Comparison of ENCODE assay signal across 8 cellular contexts in the genomic region with DNA sequence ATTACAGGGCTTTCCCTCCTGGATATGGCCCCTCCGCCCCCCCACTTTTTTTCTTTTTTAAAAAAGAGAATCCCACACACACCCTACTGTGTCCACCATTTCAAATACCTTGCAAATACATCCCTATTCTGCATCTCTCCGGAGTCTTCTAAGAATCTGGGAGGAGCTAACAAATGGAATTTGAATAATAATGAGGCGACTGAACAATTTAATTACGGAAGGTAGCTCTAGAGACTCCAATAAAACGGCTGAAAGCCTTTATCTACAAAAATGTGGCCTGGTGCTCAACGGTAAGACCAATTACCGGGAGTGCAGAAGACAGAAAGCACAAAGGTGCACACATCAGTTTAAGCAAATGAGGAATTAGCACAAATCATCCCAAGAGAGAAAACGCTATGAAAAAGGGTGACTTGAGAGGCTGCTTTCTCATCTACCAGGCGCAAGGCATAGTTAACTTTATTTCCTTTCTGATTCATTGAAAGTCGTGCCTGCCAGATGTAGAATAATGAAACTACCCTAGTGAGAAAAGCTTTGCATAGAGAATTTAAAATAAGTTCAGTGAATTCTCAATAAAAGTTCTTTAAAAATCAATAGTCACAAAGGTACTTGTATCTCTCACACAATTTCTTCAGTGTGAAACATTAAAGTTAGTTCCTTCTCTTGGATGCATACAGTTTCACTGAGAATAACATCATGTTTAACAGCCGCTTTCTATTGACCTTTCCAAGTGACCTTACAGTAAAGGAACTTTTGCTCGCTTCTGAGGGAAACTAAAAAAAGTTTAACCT. TPM values are rescaled to one million over a fixed set of nuclear protein-coding genes. Genes with fewer than 3 reads are reported as not detected.
DNase-seq lines count a peak whose midpoint lies in the region; ATAC-seq and TF ChIP-seq lines count a peak whose summit lies in the region.

No MANE protein-coding gene starts in this region.

- peaks cover 7% of the 10 kb centered on the region for H3K27me3 Mint-ChIP-seq in activated T-helper 17 cell treated with anti-CD3 and anti-CD28 coated beads, Interleukin-2, amount 50 U/mL, for 72 hours

- H3K27ac ChIP-seq in right atrium auricular region (peak overlapping the region; percentile 93 to 96), lower lobe of right lung (peak overlapping the region; percentile 77), vagina (peak overlapping the region; percentile 74)

- H3K27me3 ChIP-seq in right atrium auricular region (no peaks in the 10 kb centered on the region), lower lobe of right lung (ENCODE audit: low read depth) (no peaks in the 10 kb centered on the region), vagina (no peaks in the 10 kb centered on the region)

- H3K4me3 ChIP-seq in right atrium auricular region, result peak overlapping the region; percentile 84 to 94
- H3K4me3 ChIP-seq in lower lobe of right lung, result peak overlapping the region; percentile 81
- peak overlapping the region; percentile 74 to 81 for H3K4me3 ChIP-seq in vagina

- H3K9me3 Mint-ChIP-seq in activated T-helper 17 cell treated with anti-CD3 and anti-CD28 coated beads, Interleukin-2, amount 50 U/mL, for 72 hours, result no peaks in the 10 kb centered on the region

- H3K4me1 ChIP-seq in right atrium auricular region (peaks cover 0 to 49% of the 10 kb centered on the region in 2 donors), lower lobe of right lung (peaks cover 18% of the 10 kb centered on the region), vagina (peaks cover 20% of the 10 kb centered on the region)

- ATAC-seq in left ventricle myocardium superior (no peak), lower lobe of right lung (no peak)
- ATAC-seq in activated T-helper 17 cell treated with anti-CD3 and anti-CD28 coated beads, Interleukin-2, amount 50 U/mL, for 72 hours (replicated peaks), result peak; percentile 22

- no peaks in the 10 kb centered on the region for H3K36me3 ChIP-seq in right atrium auricular region
- no peaks in the 10 kb centered on the region for H3K36me3 ChIP-seq in lower lobe of right lung
- H3K36me3 ChIP-seq in vagina, result no peaks in the 10 kb centered on the region

- peak overlapping the region; percentile 85 for H3K4me3 Mint-ChIP-seq in activated T-helper 17 cell treated with anti-CD3 and anti-CD28 coated beads, Interleukin-2, amount 50 U/mL, for 72 hours

- H3K9me3 ChIP-seq in right atrium auricular region, result no peaks in the 10 kb centered on the region
- no peaks in the 10 kb centered on the region for H3K9me3 ChIP-seq in lower lobe of right lung
- no peaks in the 10 kb centered on the region for H3K9me3 ChIP-seq in vagina

- no peak for TF ChIP-seq CTCF in right atrium auricular region (IDR thresholded peaks at IDR 0.05)
- TF ChIP-seq CTCF in lower lobe of right lung (IDR thresholded peaks at IDR 0.05), result no peak
- TF ChIP-seq CTCF in vagina (IDR thresholded peaks at IDR 0.05), result no peak

- no peaks in the 10 kb centered on the region for H3K4me1 Mint-ChIP-seq in activated T-helper 17 cell treated with anti-CD3 and anti-CD28 coated beads, Interleukin-2, amount 50 U/mL, for 72 hours

- intact Hi-C loops in left ventricle myocardium superior (cut with micrococcal nuclease) (no loop called here), lower lobe of right lung (cut with DNase I) (no loop called here), vagina (cut with DNase I) (no loop called here)

- DNase-seq in right atrium auricular region (ENCODE audit: low spot score) (no peak), left ventricle myocardium superior (no peak), lower lobe of right lung (no peak), vagina (ENCODE audit: extremely low spot score in 2 of 2) (no peak), NCI-H2081 (lab: John Stamatoyannopoulos, UW) (no peak), GM19240 (ENCODE audit: insufficient read length, low spot score) (no peak), SIG-M5 treated with dmso at 0.1 percent for 504 hours (lab: John Stamatoyannopoulos, UW; ENCODE audit: unreplicated experiment) (no peak)

- no peaks in the 10 kb centered on the region for H3K36me3 Mint-ChIP-seq in activated T-helper 17 cell treated with anti-CD3 and anti-CD28 coated beads, Interleukin-2, amount 50 U/mL, for 72 hours (ENCODE audit: low read depth)

- TF ChIP-seq POLR2A in vagina (IDR thresholded peaks at IDR 0.05), result no peak

- peak overlapping the region; percentile 54 for H3K27ac Mint-ChIP-seq in activated T-helper 17 cell treated with anti-CD3 and anti-CD28 coated beads, Interleukin-2, amount 50 U/mL, for 72 hours

RNA-seq across cellular contexts. Expression of a gene that starts 1.6 kb away (rescaled TPM):
- 10 to 100 TPM; 56.4 to 98.0 TPM for total RNA-seq in right atrium auricular region
- 160 TPM for total RNA-seq in left ventricle myocardium superior
- total RNA-seq in activated T-helper 17 cell treated with anti-CD3 and anti-CD28 coated beads, Interleukin-2, amount 50 U/mL, for 72 hours, result 10 to 100 TPM in 1 of 2 donors, 1 to 10 TPM in 1; 8.8 to 22.3 TPM
- total RNA-seq in lower lobe of right lung, result 62.9 TPM
- 6.4 TPM for total RNA-seq in vagina

RNA-seq across cellular contexts. Expression of a gene that starts 22.5 kb away (rescaled TPM):
- total RNA-seq in right atrium auricular region (10 to 100 TPM in 1 of 2 donors, 1 to 10 TPM in 1; 9.2 to 12.3 TPM), left ventricle myocardium superior (21.4 TPM), lower lobe of right lung (17.7 TPM), vagina (13.3 TPM)
- total RNA-seq in activated T-helper 17 cell treated with anti-CD3 and anti-CD28 coated beads, Interleukin-2, amount 50 U/mL, for 72 hours, result 1 to 10 TPM; 1.6 to 3.8 TPM

RNA-seq across cellular contexts. Expression of a gene that starts 57.9 kb away (rescaled TPM):
- total RNA-seq in right atrium auricular region (10 to 100 TPM; 13.8 to 15.6 TPM), left ventricle myocardium superior (13.6 TPM), lower lobe of right lung (46.9 TPM), vagina (23.8 TPM)
- total RNA-seq in activated T-helper 17 cell treated with anti-CD3 and anti-CD28 coated beads, Interleukin-2, amount 50 U/mL, for 72 hours, result 10 to 100 TPM; 18.1 to 25.4 TPM
